8 cellular contexts compared by ENCODE assay signal in the genomic region with DNA sequence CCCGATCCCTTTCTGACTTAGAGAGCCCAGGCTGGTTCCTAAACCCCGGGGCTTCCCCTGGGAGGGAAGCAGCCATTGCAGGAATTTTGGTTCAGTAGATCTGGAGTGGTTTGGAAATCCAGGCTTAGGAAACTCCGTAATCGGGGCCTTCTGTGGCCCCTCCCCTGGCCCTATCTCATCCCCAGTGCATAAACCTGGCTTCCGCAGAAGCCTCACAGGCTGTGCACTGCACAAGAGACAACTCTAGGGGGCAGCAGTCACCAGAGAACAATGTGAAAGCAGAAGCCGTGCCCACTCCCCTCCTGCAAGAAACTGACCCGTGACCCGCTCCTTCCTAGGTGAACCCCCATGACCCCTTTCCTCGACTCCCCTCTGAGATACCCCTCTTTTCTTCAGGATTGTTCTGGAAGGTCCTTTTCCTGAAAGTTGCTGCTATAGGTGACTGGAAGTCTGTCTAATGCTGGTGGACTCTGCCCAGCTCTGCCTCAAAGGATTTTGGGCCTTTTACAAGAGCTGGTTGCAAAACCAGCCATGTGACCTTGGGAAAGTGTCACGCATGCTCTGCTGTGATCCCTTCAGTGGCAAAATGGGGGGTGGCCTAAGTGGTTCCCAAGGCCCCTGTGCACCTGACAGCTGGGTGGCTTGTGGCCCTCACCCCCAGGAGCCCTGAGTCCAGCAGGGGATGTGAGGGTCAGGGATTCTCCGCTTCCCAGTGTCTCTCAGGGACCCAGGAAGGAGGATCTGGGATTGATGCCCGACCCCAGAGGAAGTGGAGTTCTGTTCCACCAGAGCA. TPM values are rescaled to one million over a fixed set of nuclear protein-coding genes. Genes with fewer than 3 reads are reported as not detected.
DNase-seq lines count a peak whose midpoint lies in the region; ATAC-seq and TF ChIP-seq lines count a peak whose summit lies in the region.

No MANE protein-coding gene starts in this region.

- H3K9ac ChIP-seq in skeletal muscle satellite cell (ENCODE audit: low read depth, low read length) = no peak overlapping the region

- H3K4me3 ChIP-seq in brain microvascular endothelial cell (ENCODE audit: low read depth, low read length) = peak overlapping the region; percentile 32
- H3K4me3 ChIP-seq in skeletal muscle satellite cell (ENCODE audit: low read length) = peak overlapping the region; percentile 58

- no peak overlapping the region for H3K27ac ChIP-seq in brain microvascular endothelial cell

- no peaks in the 10 kb centered on the region for H3K9me3 ChIP-seq in skeletal muscle satellite cell (replicated peaks; ENCODE audit: low read length)

- H3K27me3 ChIP-seq in brain microvascular endothelial cell (replicated peaks) = peaks cover 3% of the 10 kb centered on the region
- H3K27me3 ChIP-seq in skeletal muscle satellite cell (ENCODE audit: control insufficient read depth, insufficient read depth, low read length) = peaks cover 37% of the 10 kb centered on the region

- peaks cover 26% of the 10 kb centered on the region for H3K4me1 ChIP-seq in skeletal muscle satellite cell (ENCODE audit: control insufficient read depth, insufficient read depth, low read length)

- in situ Hi-C loops in brain microvascular endothelial cell (cut with HindIII; ENCODE audit: low pct_ligation_motif_present, low sequenced_read_pairs) = no loop called here

- ATAC-seq in activated CD4-positive, CD25-positive, alpha-beta regulatory T cell treated with anti-CD3 and anti-CD28 coated beads, Interleukin-2, amount 50 U/mL, for 24 hours = peak; percentile 57 to 61
- ATAC-seq in HG02610 (IDR thresholded peaks at IDR 0.05; ENCODE audit: unreplicated experiment) = no peak

- DNase-seq in activated CD4-positive, CD25-positive, alpha-beta regulatory T cell (lab: John Stamatoyannopoulos, UW) = no peak
- peak; percentile 27 for DNase-seq in SK-N-DZ (ENCODE audit: low spot score)
- peak; percentile 12 for DNase-seq in brain microvascular endothelial cell
- DNase-seq in iPS-NIHi11 (ENCODE audit: low spot score) = peak; percentile 77
- no peak for DNase-seq in NCI-H2029 treated with DMSO at 0.1 percent for 48 hours (lab: John Stamatoyannopoulos, UW)

- peak overlapping the region; percentile 63 for H3K4me2 ChIP-seq in skeletal muscle satellite cell (ENCODE audit: low read length)

- no peaks in the 10 kb centered on the region for H3K36me3 ChIP-seq in brain microvascular endothelial cell (replicated peaks)
- H3K36me3 ChIP-seq in skeletal muscle satellite cell (ENCODE audit: insufficient read depth, low read length) = no peaks in the 10 kb centered on the region

- peak; percentile 79 for TF ChIP-seq CTCF in brain microvascular endothelial cell (IDR thresholded peaks at IDR 0.05; ENCODE audit: low read depth, low read length, missing control alignments)

RNA-seq across cellular contexts. Expression of a gene that starts 14.4 kb away (rescaled TPM):
- not detected in 2 replicates for polyA plus RNA-seq in SK-N-DZ (2014; cell fraction: cytosol; rRNA removed)
- not detected in 2 replicates for polyA plus RNA-seq in SK-N-DZ (2014; cell fraction: nucleus; rRNA removed)
- total RNA-seq in skeletal muscle satellite cell (2012; rRNA removed) = not detected in 2 replicates

RNA-seq across cellular contexts. Expression of a gene that starts 22.0 kb away (rescaled TPM):
- not detected in 2 replicates for polyA plus RNA-seq in SK-N-DZ (2014; cell fraction: cytosol; rRNA removed)
- polyA plus RNA-seq in SK-N-DZ (2014; cell fraction: nucleus; rRNA removed) = not detected in 2 replicates
- 0.76 and 2.6 TPM in 2 replicates for total RNA-seq in skeletal muscle satellite cell (2012; rRNA removed)

Comparison
In these comparisons a context has a peak if more than half of its experiments do, and no peak if none do; other contexts are left out.
1. DNase-seq: peak in SK-N-DZ (single experiment), brain microvascular endothelial cell (single experiment) and iPS-NIHi11 (single experiment); none in activated CD4-positive, CD25-positive, alpha-beta regulatory T cell (0 of 4) and NCI-H2029 treated with DMSO at 0.1 percent for 48 hours (single experiment).